In genomic region chr12:61188801-61189595, GRCh38 we compare ENCODE assay signal across 18 cellular contexts.
"Had no signal": no experiment of that assay in that cellular context is flagged by ENCODE, and none has a peak within 500 bp of the region (broad histone marks: within the 10 kb centered on the region; RNA-seq: fewer than 3 reads in every experiment).

No MANE protein-coding gene starts in this region.

- H3K9me3 ChIP-seq: neutrophil had no signal

- H3K36me3 Mint-ChIP-seq: activated naive CD8-positive, alpha-beta T cell treated with anti-CD3 and anti-CD28 coated beads, Interleukin-2, amount 10 ng/mL, durations not matched to agents 7 days and 5 days; naive thymus-derived CD8-positive, alpha-beta T cell; T-cell; type B pancreatic cell had no signal

- H3K27ac ChIP-seq: cardiac muscle cell, foreskin keratinocyte, neutrophil, parathyroid adenoma had no signal

- H3K4me1 ChIP-seq: parathyroid adenoma had no signal

- H3K4me3 ChIP-seq: cardiac muscle cell had no signal

- H3K27me3 ChIP-seq: cardiac muscle cell, foreskin keratinocyte, neutrophil had no signal

- H2AFZ ChIP-seq: parathyroid adenoma had no signal

- H3K9me3 Mint-ChIP-seq: activated CD4-positive, alpha-beta T cell treated with anti-CD3 and anti-CD28 coated beads, Interleukin-2, amount 10 ng/mL, durations not matched to agents 24 days and 14 days; activated CD8-positive, alpha-beta T cell treated with anti-CD3 and anti-CD28 coated beads for 36 hours; activated naive CD8-positive, alpha-beta T cell treated with anti-CD3 and anti-CD28 coated beads, Interleukin-2, amount 10 ng/mL, durations not matched to agents 7 days and 5 days; type B pancreatic cell had no signal

- H3K36me3 ChIP-seq: cardiac muscle cell, neutrophil had no signal

- H3K9ac ChIP-seq: parathyroid adenoma had no signal

- H3K4me1 Mint-ChIP-seq: activated CD4-positive, alpha-beta T cell treated with anti-CD3 and anti-CD28 coated beads, Interleukin-2, amount 10 ng/mL, durations not matched to agents 24 days and 14 days; activated naive CD8-positive, alpha-beta T cell treated with anti-CD3 and anti-CD28 coated beads, Interleukin-2, amount 10 ng/mL, durations not matched to agents 7 days and 5 days; naive thymus-derived CD8-positive, alpha-beta T cell; T-cell had no signal

- H3K27ac Mint-ChIP-seq: activated CD4-positive, alpha-beta T cell treated with anti-CD3 and anti-CD28 coated beads, Interleukin-2, amount 10 ng/mL, durations not matched to agents 24 days and 14 days; activated CD8-positive, alpha-beta T cell treated with anti-CD3 and anti-CD28 coated beads for 36 hours; activated naive CD8-positive, alpha-beta T cell treated with anti-CD3 and anti-CD28 coated beads, Interleukin-2, amount 10 ng/mL, durations not matched to agents 7 days and 5 days; activated T-cell treated with anti-CD3 and anti-CD28 coated beads, Interleukin-2, amount 50 U/mL, for 24 hours; activated T-helper 2 cell treated with anti-CD3 and anti-CD28 coated beads, Interferon-gamma antibody, Interleukin-2, Interleukin-4, amounts not matched to agents 10 μg/mL and 5 μg/mL and 100 μg/mL, durations not matched to agents 14 hours and 24 hours and 36 hours; T-cell; type B pancreatic cell had no signal

- DNase-seq: activated CD4-positive, alpha-beta T cell treated with anti-CD3 and anti-CD28 coated beads, Interleukin-2, amount 10 ng/mL, durations not matched to agents 24 days and 14 days; activated CD8-positive, alpha-beta T cell treated with anti-CD3 and anti-CD28 coated beads for 36 hours; activated naive CD4-positive, alpha-beta T cell treated with Interleukin-2 at 50 U/mL for 16 hours; activated naive CD8-positive, alpha-beta T cell treated with anti-CD3 and anti-CD28 coated beads, Interleukin-2, amount 10 ng/mL, durations not matched to agents 7 days and 5 days; activated T-cell treated with anti-CD3 and anti-CD28 coated beads, Interleukin-2, amount 50 U/mL, for 24 hours; foreskin keratinocyte; glutamatergic neuron; kidney glomerular epithelial cell; mesendoderm; naive thymus-derived CD8-positive, alpha-beta T cell; retina; stimulated activated naive CD4-positive, alpha-beta T cell treated with Interleukin-2 at 50 U/mL for 16 hours; T-cell had no signal

- H3K27me3 Mint-ChIP-seq: activated CD4-positive, alpha-beta T cell treated with anti-CD3 and anti-CD28 coated beads, Interleukin-2, amount 10 ng/mL, durations not matched to agents 24 days and 14 days; activated CD8-positive, alpha-beta T cell treated with anti-CD3 and anti-CD28 coated beads for 36 hours; activated naive CD8-positive, alpha-beta T cell treated with anti-CD3 and anti-CD28 coated beads, Interleukin-2, amount 10 ng/mL, durations not matched to agents 7 days and 5 days; activated T-cell treated with anti-CD3 and anti-CD28 coated beads, Interleukin-2, amount 50 U/mL, for 24 hours; naive thymus-derived CD8-positive, alpha-beta T cell; T-cell; type B pancreatic cell had no signal

- H3K4me3 Mint-ChIP-seq: activated CD4-positive, alpha-beta T cell treated with anti-CD3 and anti-CD28 coated beads, Interleukin-2, amount 10 ng/mL, durations not matched to agents 24 days and 14 days; activated CD8-positive, alpha-beta T cell treated with anti-CD3 and anti-CD28 coated beads for 36 hours; activated naive CD8-positive, alpha-beta T cell treated with anti-CD3 and anti-CD28 coated beads, Interleukin-2, amount 10 ng/mL, durations not matched to agents 7 days and 5 days; activated T-cell treated with anti-CD3 and anti-CD28 coated beads, Interleukin-2, amount 50 U/mL, for 24 hours; naive thymus-derived CD8-positive, alpha-beta T cell; T-cell; type B pancreatic cell had no signal

- ATAC-seq: activated CD8-positive, alpha-beta T cell treated with anti-CD3 and anti-CD28 coated beads for 36 hours; foreskin keratinocyte; naive thymus-derived CD8-positive, alpha-beta T cell; T-cell had no signal

- H3K79me2 ChIP-seq: parathyroid adenoma had no signal
